ENCODE assay signal across 1 cellular context in the genomic region with DNA sequence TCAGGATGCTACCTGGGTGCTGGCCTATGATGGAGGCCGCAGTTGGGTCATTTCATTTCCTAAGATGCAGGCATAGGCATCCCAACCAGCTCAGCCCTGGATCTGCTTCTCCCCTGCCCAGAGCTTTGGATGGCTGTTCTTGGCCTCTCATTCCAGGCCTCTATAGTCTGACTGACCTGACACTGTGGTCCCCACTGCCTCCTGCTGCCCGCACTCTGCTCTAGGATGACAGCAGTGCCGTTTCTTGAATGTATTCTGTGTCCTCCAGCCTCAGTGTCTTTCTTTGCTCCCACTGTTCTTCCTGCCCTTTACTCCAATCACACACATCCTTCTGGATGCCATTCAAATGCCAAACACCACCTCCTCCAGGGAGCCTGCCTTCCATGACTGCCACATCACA.
TF ChIP-seq lines count a peak whose summit lies in the region.

No MANE protein-coding gene starts in this region.

TF ChIP-seq in H1, 55 proteins besides CTCF, POLR2A, EP300 and RAD21 (continued from another document):
- TF ChIP-seq, protein P1, sequence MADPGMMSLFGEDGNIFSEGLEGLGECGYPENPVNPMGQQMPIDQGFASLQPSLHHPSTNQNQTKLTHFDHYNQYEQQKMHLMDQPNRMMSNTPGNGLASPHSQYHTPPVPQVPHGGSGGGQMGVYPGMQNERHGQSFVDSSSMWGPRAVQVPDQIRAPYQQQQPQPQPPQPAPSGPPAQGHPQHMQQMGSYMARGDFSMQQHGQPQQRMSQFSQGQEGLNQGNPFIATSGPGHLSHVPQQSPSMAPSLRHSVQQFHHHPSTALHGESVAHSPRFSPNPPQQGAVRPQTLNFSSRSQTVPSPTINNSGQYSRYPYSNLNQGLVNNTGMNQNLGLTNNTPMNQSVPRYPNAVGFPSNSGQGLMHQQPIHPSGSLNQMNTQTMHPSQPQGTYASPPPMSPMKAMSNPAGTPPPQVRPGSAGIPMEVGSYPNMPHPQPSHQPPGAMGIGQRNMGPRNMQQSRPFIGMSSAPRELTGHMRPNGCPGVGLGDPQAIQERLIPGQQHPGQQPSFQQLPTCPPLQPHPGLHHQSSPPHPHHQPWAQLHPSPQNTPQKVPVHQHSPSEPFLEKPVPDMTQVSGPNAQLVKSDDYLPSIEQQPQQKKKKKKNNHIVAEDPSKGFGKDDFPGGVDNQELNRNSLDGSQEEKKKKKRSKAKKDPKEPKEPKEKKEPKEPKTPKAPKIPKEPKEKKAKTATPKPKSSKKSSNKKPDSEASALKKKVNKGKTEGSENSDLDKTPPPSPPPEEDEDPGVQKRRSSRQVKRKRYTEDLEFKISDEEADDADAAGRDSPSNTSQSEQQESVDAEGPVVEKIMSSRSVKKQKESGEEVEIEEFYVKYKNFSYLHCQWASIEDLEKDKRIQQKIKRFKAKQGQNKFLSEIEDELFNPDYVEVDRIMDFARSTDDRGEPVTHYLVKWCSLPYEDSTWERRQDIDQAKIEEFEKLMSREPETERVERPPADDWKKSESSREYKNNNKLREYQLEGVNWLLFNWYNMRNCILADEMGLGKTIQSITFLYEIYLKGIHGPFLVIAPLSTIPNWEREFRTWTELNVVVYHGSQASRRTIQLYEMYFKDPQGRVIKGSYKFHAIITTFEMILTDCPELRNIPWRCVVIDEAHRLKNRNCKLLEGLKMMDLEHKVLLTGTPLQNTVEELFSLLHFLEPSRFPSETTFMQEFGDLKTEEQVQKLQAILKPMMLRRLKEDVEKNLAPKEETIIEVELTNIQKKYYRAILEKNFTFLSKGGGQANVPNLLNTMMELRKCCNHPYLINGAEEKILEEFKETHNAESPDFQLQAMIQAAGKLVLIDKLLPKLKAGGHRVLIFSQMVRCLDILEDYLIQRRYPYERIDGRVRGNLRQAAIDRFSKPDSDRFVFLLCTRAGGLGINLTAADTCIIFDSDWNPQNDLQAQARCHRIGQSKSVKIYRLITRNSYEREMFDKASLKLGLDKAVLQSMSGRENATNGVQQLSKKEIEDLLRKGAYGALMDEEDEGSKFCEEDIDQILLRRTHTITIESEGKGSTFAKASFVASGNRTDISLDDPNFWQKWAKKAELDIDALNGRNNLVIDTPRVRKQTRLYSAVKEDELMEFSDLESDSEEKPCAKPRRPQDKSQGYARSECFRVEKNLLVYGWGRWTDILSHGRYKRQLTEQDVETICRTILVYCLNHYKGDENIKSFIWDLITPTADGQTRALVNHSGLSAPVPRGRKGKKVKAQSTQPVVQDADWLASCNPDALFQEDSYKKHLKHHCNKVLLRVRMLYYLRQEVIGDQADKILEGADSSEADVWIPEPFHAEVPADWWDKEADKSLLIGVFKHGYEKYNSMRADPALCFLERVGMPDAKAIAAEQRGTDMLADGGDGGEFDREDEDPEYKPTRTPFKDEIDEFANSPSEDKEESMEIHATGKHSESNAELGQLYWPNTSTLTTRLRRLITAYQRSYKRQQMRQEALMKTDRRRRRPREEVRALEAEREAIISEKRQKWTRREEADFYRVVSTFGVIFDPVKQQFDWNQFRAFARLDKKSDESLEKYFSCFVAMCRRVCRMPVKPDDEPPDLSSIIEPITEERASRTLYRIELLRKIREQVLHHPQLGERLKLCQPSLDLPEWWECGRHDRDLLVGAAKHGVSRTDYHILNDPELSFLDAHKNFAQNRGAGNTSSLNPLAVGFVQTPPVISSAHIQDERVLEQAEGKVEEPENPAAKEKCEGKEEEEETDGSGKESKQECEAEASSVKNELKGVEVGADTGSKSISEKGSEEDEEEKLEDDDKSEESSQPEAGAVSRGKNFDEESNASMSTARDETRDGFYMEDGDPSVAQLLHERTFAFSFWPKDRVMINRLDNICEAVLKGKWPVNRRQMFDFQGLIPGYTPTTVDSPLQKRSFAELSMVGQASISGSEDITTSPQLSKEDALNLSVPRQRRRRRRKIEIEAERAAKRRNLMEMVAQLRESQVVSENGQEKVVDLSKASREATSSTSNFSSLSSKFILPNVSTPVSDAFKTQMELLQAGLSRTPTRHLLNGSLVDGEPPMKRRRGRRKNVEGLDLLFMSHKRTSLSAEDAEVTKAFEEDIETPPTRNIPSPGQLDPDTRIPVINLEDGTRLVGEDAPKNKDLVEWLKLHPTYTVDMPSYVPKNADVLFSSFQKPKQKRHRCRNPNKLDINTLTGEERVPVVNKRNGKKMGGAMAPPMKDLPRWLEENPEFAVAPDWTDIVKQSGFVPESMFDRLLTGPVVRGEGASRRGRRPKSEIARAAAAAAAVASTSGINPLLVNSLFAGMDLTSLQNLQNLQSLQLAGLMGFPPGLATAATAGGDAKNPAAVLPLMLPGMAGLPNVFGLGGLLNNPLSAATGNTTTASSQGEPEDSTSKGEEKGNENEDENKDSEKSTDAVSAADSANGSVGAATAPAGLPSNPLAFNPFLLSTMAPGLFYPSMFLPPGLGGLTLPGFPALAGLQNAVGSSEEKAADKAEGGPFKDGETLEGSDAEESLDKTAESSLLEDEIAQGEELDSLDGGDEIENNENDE (IDR thresholded peaks at IDR 0.05; ENCODE audit: insufficient replicate concordance, low read length): no peak
- TF ChIP-seq ASH2L (IDR thresholded peaks at IDR 0.05; ENCODE audit: low read length): no peak
- TF ChIP-seq TEAD4 (IDR thresholded peaks at IDR 0.05; ENCODE audit: low read depth, low read length): 0 out of 2 replicates have a peak, but pooled peaks have one; percentile 7
